1 cellular context compared by ENCODE assay signal in genomic region chr1:241532864-241533263, GRCh38.
TF ChIP-seq lines count a peak whose summit lies in the region.

No MANE protein-coding gene starts in this region.

TF ChIP-seq in SK-N-SH, 30 proteins besides CTCF, POLR2A, EP300 and RAD21:
- TF ChIP-seq RCOR1 (IDR thresholded peaks at IDR 0.05; ENCODE audit: low read length) = no peak
- TF ChIP-seq CHD2 (IDR thresholded peaks at IDR 0.05; ENCODE audit: low read length, partially characterized antibody) = no peak
- TF ChIP-seq ZBTB33 (IDR thresholded peaks at IDR 0.05; ENCODE audit: borderline replicate concordance, low read depth) = no peak
- TF ChIP-seq GATA2 (CRISPR knock-in tag; IDR thresholded peaks at IDR 0.05) = no peak
- no peak for TF ChIP-seq FOXJ3 (CRISPR knock-in tag; IDR thresholded peaks at IDR 0.05)
- TF ChIP-seq JUND (IDR thresholded peaks at IDR 0.05) = no peak
- no peak for TF ChIP-seq RFX5 (IDR thresholded peaks at IDR 0.05; ENCODE audit: low read length)
- no peak for TF ChIP-seq RXRA (IDR thresholded peaks at IDR 0.05; ENCODE audit: borderline replicate concordance, low read depth)
